10 cellular contexts compared by ENCODE assay signal in genomic region chr11:93054881-93055280, GRCh38.
DNase-seq lines count a peak whose midpoint lies in the region; FAIRE-seq and TF ChIP-seq lines count a peak whose summit lies in the region.
"Had no signal": no experiment of that assay in that cellular context is flagged by ENCODE, and none has a peak within 500 bp of the region (broad histone marks: within the 10 kb centered on the region; RNA-seq: fewer than 3 reads in every experiment).

No MANE protein-coding gene starts in this region.

- H3K36me3 Mint-ChIP-seq in activated CD4-positive, alpha-beta T cell treated with anti-CD3 and anti-CD28 coated beads, Interleukin-2, amount 10 ng/mL, durations not matched to agents 24 days and 14 days (ENCODE audit: low read depth) = no peaks in the 10 kb centered on the region
- H3K36me3 Mint-ChIP-seq in astrocyte (ENCODE audit: low read depth, unreplicated experiment) = no peaks in the 10 kb centered on the region
- H3K36me3 Mint-ChIP-seq: CD4-positive, CD25-positive, alpha-beta regulatory T cell had no signal

- H3K4me1 Mint-ChIP-seq in activated CD4-positive, alpha-beta T cell treated with anti-CD3 and anti-CD28 coated beads, Interleukin-2, amount 10 ng/mL, durations not matched to agents 24 days and 14 days = peaks cover 7% of the 10 kb centered on the region
- H3K4me1 Mint-ChIP-seq in astrocyte (ENCODE audit: low read depth, unreplicated experiment) = peaks cover 36% of the 10 kb centered on the region
- H3K4me1 Mint-ChIP-seq: CD4-positive, CD25-positive, alpha-beta regulatory T cell had no signal

- peaks cover 16% of the 10 kb centered on the region for H3K4me1 ChIP-seq in astrocyte (ENCODE audit: insufficient read depth, low read length)
- H3K4me1 ChIP-seq in skeletal muscle satellite cell (ENCODE audit: control insufficient read depth, insufficient read depth, low read length) = peaks cover 34% of the 10 kb centered on the region
- no peaks in the 10 kb centered on the region for H3K4me1 ChIP-seq in Peyer's patch
- H3K4me1 ChIP-seq in tibial nerve = no peaks in the 10 kb centered on the region

- intact Hi-C loops in activated CD4-positive, alpha-beta T cell treated with anti-CD3 and anti-CD28 coated beads, Interleukin-2, amount 10 ng/mL, durations not matched to agents 24 days and 14 days (cut with micrococcal nuclease) = loop anchor here (1.0 to 10.0 kb wide), 2 partner anchors 24 to 90 kb away; partner anchors contain the start of gene MTNR1B

- no peaks in the 10 kb centered on the region for H3K36me3 ChIP-seq in astrocyte (ENCODE audit: insufficient read depth, low read length)
- no peaks in the 10 kb centered on the region for H3K36me3 ChIP-seq in skeletal muscle satellite cell (ENCODE audit: insufficient read depth, low read length)
- H3K36me3 ChIP-seq in Peyer's patch = no peaks in the 10 kb centered on the region
- H3K36me3 ChIP-seq in tibial nerve = no peaks in the 10 kb centered on the region
- H3K36me3 ChIP-seq: neutrophil had no signal

- H2AFZ ChIP-seq in astrocyte (ENCODE audit: low read depth, low read length) = no peak overlapping the region

- H3K27ac ChIP-seq in astrocyte (ENCODE audit: low read depth, low read length) (peak overlapping the region; percentile 28), Peyer's patch (no peak overlapping the region), tibial nerve (no peak overlapping the region)
- H3K27ac ChIP-seq: neutrophil had no signal

- H3K27me3 Mint-ChIP-seq in activated CD4-positive, alpha-beta T cell treated with anti-CD3 and anti-CD28 coated beads, Interleukin-2, amount 10 ng/mL, durations not matched to agents 24 days and 14 days = peaks cover 2% of the 10 kb centered on the region
- H3K27me3 Mint-ChIP-seq in astrocyte (ENCODE audit: low read depth, unreplicated experiment) = no peaks in the 10 kb centered on the region
- H3K27me3 Mint-ChIP-seq: CD4-positive, CD25-positive, alpha-beta regulatory T cell had no signal

- H3K27me3 ChIP-seq in astrocyte (ENCODE audit: insufficient read depth, low read length) (no peaks in the 10 kb centered on the region), skeletal muscle satellite cell (ENCODE audit: control insufficient read depth, insufficient read depth, low read length) (no peaks in the 10 kb centered on the region), Peyer's patch (no peaks in the 10 kb centered on the region), tibial nerve (no peaks in the 10 kb centered on the region)
- H3K27me3 ChIP-seq: neutrophil had no signal

- TF ChIP-seq POLR2A in Peyer's patch (IDR thresholded peaks at IDR 0.05) (no peak), tibial nerve (IDR thresholded peaks at IDR 0.05) (no peak)

- H3K27ac Mint-ChIP-seq in activated CD4-positive, alpha-beta T cell treated with anti-CD3 and anti-CD28 coated beads, Interleukin-2, amount 10 ng/mL, durations not matched to agents 24 days and 14 days = peak overlapping the region; percentile 73
- peak overlapping the region; percentile 95 for H3K27ac Mint-ChIP-seq in astrocyte (ENCODE audit: unreplicated experiment)

- H3K4me3 Mint-ChIP-seq in activated CD4-positive, alpha-beta T cell treated with anti-CD3 and anti-CD28 coated beads, Interleukin-2, amount 10 ng/mL, durations not matched to agents 24 days and 14 days = peak overlapping the region; percentile 5
- H3K4me3 Mint-ChIP-seq in astrocyte (ENCODE audit: unreplicated experiment) = no peak overlapping the region
- H3K4me3 Mint-ChIP-seq: CD4-positive, CD25-positive, alpha-beta regulatory T cell had no signal

- TF ChIP-seq CTCF in astrocyte (IDR thresholded peaks at IDR 0.05; ENCODE audit: insufficient read depth, low read depth, low read length) = no peak
- TF ChIP-seq CTCF in Peyer's patch (IDR thresholded peaks at IDR 0.05) = no peak
- no peak for TF ChIP-seq CTCF in tibial nerve (IDR thresholded peaks at IDR 0.05)

- DNase-seq in activated CD4-positive, alpha-beta T cell treated with anti-CD3 and anti-CD28 coated beads, Interleukin-2, amount 10 ng/mL, durations not matched to agents 24 days and 14 days = no peak
- DNase-seq in activated CD4-positive, alpha-beta T cell treated with anti-CD3 and anti-CD28 coated beads, Interleukin-2, amount 50 U/mL, for 1 hour = no peak
- DNase-seq in HPDE6-E6E7 (ENCODE audit: extremely low spot score) (peak; percentile 89), astrocyte (ENCODE audit: low read depth) (peak; percentile 95), Peyer's patch (no peak), tibial nerve (ENCODE audit: low spot score in 2 of 2) (no peak), NCI-H2227 treated with DMSO at 0.1 percent for 48 hours (lab: John Stamatoyannopoulos, UW) (no peak)

- FAIRE-seq in astrocyte (lab: Jason Lieb, UNC) = peak; percentile 93

- no peak overlapping the region for H3K4me3 ChIP-seq in astrocyte (ENCODE audit: insufficient read depth, low read depth, low read length)
- H3K4me3 ChIP-seq in skeletal muscle satellite cell (ENCODE audit: low read length) = no peak overlapping the region
- H3K4me3 ChIP-seq in Peyer's patch = no peak overlapping the region
- no peak overlapping the region for H3K4me3 ChIP-seq in tibial nerve

- no peak for TF ChIP-seq EP300 in tibial nerve (IDR thresholded peaks at IDR 0.05)

- no peaks in the 10 kb centered on the region for H3K79me2 ChIP-seq in astrocyte (ENCODE audit: insufficient read depth, low read length)

- H3K4me2 ChIP-seq in astrocyte (ENCODE audit: low read length) = peak overlapping the region; percentile 17
- H3K4me2 ChIP-seq in skeletal muscle satellite cell (ENCODE audit: low read length) = peak overlapping the region; percentile 15

- 63 to 71% methylated on average over 2 of the region's 2 CpGs for WGBS in tibial nerve, 2 donors

- no peaks in the 10 kb centered on the region for H4K20me1 ChIP-seq in astrocyte (ENCODE audit: insufficient read depth, low read length)

- H3K9me3 ChIP-seq in astrocyte (ENCODE audit: insufficient read depth, low read depth, low read length) (no peaks in the 10 kb centered on the region), skeletal muscle satellite cell (replicated peaks; ENCODE audit: low read length) (no peaks in the 10 kb centered on the region), Peyer's patch (no peaks in the 10 kb centered on the region), tibial nerve (peaks cover 0 to 3% (median 0%) of the 10 kb centered on the region in 4 donors)
- H3K9me3 ChIP-seq: neutrophil had no signal

- H3K9ac ChIP-seq in astrocyte (ENCODE audit: low read length) (no peak overlapping the region), skeletal muscle satellite cell (ENCODE audit: low read depth, low read length) (no peak overlapping the region)

- no peaks in the 10 kb centered on the region for H3K9me3 Mint-ChIP-seq in activated CD4-positive, alpha-beta T cell treated with anti-CD3 and anti-CD28 coated beads, Interleukin-2, amount 10 ng/mL, durations not matched to agents 24 days and 14 days
- H3K9me3 Mint-ChIP-seq in astrocyte (ENCODE audit: unreplicated experiment) = peaks cover 2% of the 10 kb centered on the region

Comparison
In these comparisons a context has a peak if more than half of its experiments do, and no peak if none do; other contexts are left out.
1. DNase-seq: peak in HPDE6-E6E7 (single experiment) and astrocyte (single experiment); none in activated CD4-positive, alpha-beta T cell treated with anti-CD3 and anti-CD28 coated beads, Interleukin-2, amount 10 ng/mL, durations not matched to agents 24 days and 14 days (single experiment), activated CD4-positive, alpha-beta T cell treated with anti-CD3 and anti-CD28 coated beads, Interleukin-2, amount 50 U/mL, for 1 hour (single experiment), Peyer's patch (0 of 3), tibial nerve (0 of 2) and NCI-H2227 treated with DMSO at 0.1 percent for 48 hours (single experiment).